13 cellular contexts compared by ENCODE assay signal in genomic region chr9:89374176-89374575, GRCh38. TPM values are rescaled to one million over a fixed set of nuclear protein-coding genes. Genes with fewer than 3 reads are reported as not detected.
DNase-seq lines count a peak whose midpoint lies in the region; ATAC-seq, FAIRE-seq and TF ChIP-seq lines count a peak whose summit lies in the region.
"Had no signal": no experiment of that assay in that cellular context is flagged by ENCODE, and none has a peak within 500 bp of the region (broad histone marks: within the 10 kb centered on the region; RNA-seq: fewer than 3 reads in every experiment).

No MANE protein-coding gene starts in this region.

- peak overlapping the region; percentile 36 for H3K27ac Mint-ChIP-seq in activated naive CD4-positive, alpha-beta T cell treated with anti-CD3 and anti-CD28 coated beads, Interleukin-2, amount 50 U/mL, for 24 hours
- H3K27ac Mint-ChIP-seq in stimulated activated memory B cell treated with anti-CD40 and anti-IgM and Interleukin-4, amounts not matched to agents 10 μg/mL and 1 μg/mL and 100 μg/mL, for 72 hours: peak overlapping the region; percentile 77

- no peaks in the 10 kb centered on the region for H3K9me3 Mint-ChIP-seq in activated naive CD4-positive, alpha-beta T cell treated with anti-CD3 and anti-CD28 coated beads, Interleukin-2, amount 50 U/mL, for 24 hours
- H3K9me3 Mint-ChIP-seq in stimulated activated memory B cell treated with anti-CD40 and anti-IgM and Interleukin-4, amounts not matched to agents 10 μg/mL and 1 μg/mL and 100 μg/mL, for 72 hours: no peaks in the 10 kb centered on the region

- H3K79me2 ChIP-seq in mesendoderm (ENCODE audit: control insufficient read depth, insufficient read depth, low read length): no peaks in the 10 kb centered on the region

- no peak overlapping the region for H4K8ac ChIP-seq in mesendoderm (ENCODE audit: low read depth, low read length)

- H3K36me3 ChIP-seq in brain microvascular endothelial cell (replicated peaks) (no peaks in the 10 kb centered on the region), mesendoderm (ENCODE audit: control insufficient read depth, insufficient read depth, low read length) (no peaks in the 10 kb centered on the region)

- no peak for TF ChIP-seq CTCF in brain microvascular endothelial cell (IDR thresholded peaks at IDR 0.05; ENCODE audit: low read depth, low read length, missing control alignments)

- no peaks in the 10 kb centered on the region for H3K27me3 Mint-ChIP-seq in activated naive CD4-positive, alpha-beta T cell treated with anti-CD3 and anti-CD28 coated beads, Interleukin-2, amount 50 U/mL, for 24 hours
- no peaks in the 10 kb centered on the region for H3K27me3 Mint-ChIP-seq in stimulated activated memory B cell treated with anti-CD40 and anti-IgM and Interleukin-4, amounts not matched to agents 10 μg/mL and 1 μg/mL and 100 μg/mL, for 72 hours

- H3K4me1 Mint-ChIP-seq in activated naive CD4-positive, alpha-beta T cell treated with anti-CD3 and anti-CD28 coated beads, Interleukin-2, amount 50 U/mL, for 24 hours: peaks cover 27% of the 10 kb centered on the region
- H3K4me1 Mint-ChIP-seq in stimulated activated memory B cell treated with anti-CD40 and anti-IgM and Interleukin-4, amounts not matched to agents 10 μg/mL and 1 μg/mL and 100 μg/mL, for 72 hours: peaks cover 55% of the 10 kb centered on the region

- H3K18ac ChIP-seq in mesendoderm (ENCODE audit: low read length): no peak overlapping the region

- no peak overlapping the region for H2BK15ac ChIP-seq in mesendoderm (replicated peaks; ENCODE audit: low read depth)

- no peak overlapping the region for H3K4me2 ChIP-seq in mesendoderm (ENCODE audit: low read length)

- DNase-seq in activated naive CD4-positive, alpha-beta T cell treated with Interleukin-2 at 50 U/mL for 16 hours: no peak
- peak; percentile 81 for DNase-seq in RCC 7860 (ENCODE audit: low spot score)
- DNase-seq in brain microvascular endothelial cell: peak; percentile 55
- no peak for DNase-seq in mesendoderm
- no peak for DNase-seq in NOMO-1 treated with dmso at 0.1 percent for 144 hours (lab: John Stamatoyannopoulos, UW; ENCODE audit: unreplicated experiment)
- DNase-seq: activated CD4-positive, alpha-beta T cell treated with anti-CD3 and anti-CD28 coated beads, Interleukin-2, amount 50 U/mL, for 4 hours; AML-193; KG1; NCI-H2171 had no signal

- H3K27ac ChIP-seq in brain microvascular endothelial cell: no peak overlapping the region
- H3K27ac ChIP-seq in mesendoderm (ENCODE audit: low read depth, low read length): no peak overlapping the region

- no peak overlapping the region for H3K9ac ChIP-seq in mesendoderm (ENCODE audit: low read length)

- peaks cover 1% of the 10 kb centered on the region for H3K4me1 ChIP-seq in mesendoderm (ENCODE audit: control insufficient read depth, low read depth, low read length)

- H3K23ac ChIP-seq in mesendoderm (ENCODE audit: low read length): no peak overlapping the region

- no peak overlapping the region for H3K4ac ChIP-seq in mesendoderm (ENCODE audit: low read depth, low read length)

- in situ Hi-C loops in brain microvascular endothelial cell (cut with HindIII; ENCODE audit: low pct_ligation_motif_present, low sequenced_read_pairs): no loop called here

- no peak overlapping the region for H2AK5ac ChIP-seq in mesendoderm (ENCODE audit: low read length)

- no peak overlapping the region for H2BK120ac ChIP-seq in mesendoderm (ENCODE audit: low read depth, low read length)

- no peak overlapping the region for H3K4me3 Mint-ChIP-seq in activated naive CD4-positive, alpha-beta T cell treated with anti-CD3 and anti-CD28 coated beads, Interleukin-2, amount 50 U/mL, for 24 hours
- H3K4me3 Mint-ChIP-seq in stimulated activated memory B cell treated with anti-CD40 and anti-IgM and Interleukin-4, amounts not matched to agents 10 μg/mL and 1 μg/mL and 100 μg/mL, for 72 hours: no peak overlapping the region

- peak; percentile 84 for FAIRE-seq in RCC 7860 (lab: Jason Lieb, UNC)
- FAIRE-seq: G401.6 had no signal

- no peak overlapping the region for H3K4me3 ChIP-seq in brain microvascular endothelial cell (ENCODE audit: low read depth, low read length)
- H3K4me3 ChIP-seq in mesendoderm (ENCODE audit: low read length): no peak overlapping the region

- no peak overlapping the region for H2BK5ac ChIP-seq in mesendoderm (ENCODE audit: low read length)

- H3K56ac ChIP-seq in mesendoderm (ENCODE audit: low read length): no peak overlapping the region

- no CpG with 5 or more reads among the region's 4 CpGs for WGBS in mesendoderm (ENCODE audit: extremely low coverage, insufficient coverage, low lambda C conversion rate)

- H3K27me3 ChIP-seq in brain microvascular endothelial cell (replicated peaks) (no peaks in the 10 kb centered on the region), mesendoderm (ENCODE audit: insufficient read depth, low read length, poor library complexity) (no peaks in the 10 kb centered on the region)

- ATAC-seq in stimulated activated memory B cell treated with anti-CD40 and anti-IgM and Interleukin-4, amounts not matched to agents 10 μg/mL and 1 μg/mL and 100 μg/mL, for 72 hours: no peak
- ATAC-seq in HG02588 (IDR thresholded peaks at IDR 0.05; ENCODE audit: unreplicated experiment): no peak

- H4K5ac ChIP-seq in mesendoderm (ENCODE audit: low read length): no peak overlapping the region

- peaks cover 5% of the 10 kb centered on the region for H3K36me3 Mint-ChIP-seq in activated naive CD4-positive, alpha-beta T cell treated with anti-CD3 and anti-CD28 coated beads, Interleukin-2, amount 50 U/mL, for 24 hours
- peaks cover 28% of the 10 kb centered on the region for H3K36me3 Mint-ChIP-seq in stimulated activated memory B cell treated with anti-CD40 and anti-IgM and Interleukin-4, amounts not matched to agents 10 μg/mL and 1 μg/mL and 100 μg/mL, for 72 hours

- H3K79me1 ChIP-seq in mesendoderm (ENCODE audit: low read length): no peaks in the 10 kb centered on the region

RNA-seq across cellular contexts. Expression of gene SECISBP2, which starts 55.9 kb away (rescaled TPM):
- polyA plus RNA-seq in mesendoderm (2013, experiment 1 of 2): 68.8 TPM
- 61.8 TPM for polyA plus RNA-seq in mesendoderm (2013, experiment 2 of 2)

Comparison
In these comparisons a context has a peak if more than half of its experiments do, and no peak if none do; other contexts are left out.
1. DNase-seq: peak in RCC 7860 (single experiment) and brain microvascular endothelial cell (single experiment); none in activated naive CD4-positive, alpha-beta T cell treated with Interleukin-2 at 50 U/mL for 16 hours (single experiment), mesendoderm (single experiment) and NOMO-1 treated with dmso at 0.1 percent for 144 hours (single experiment).